9 cellular contexts compared by ENCODE assay signal in genomic region chr1:111591946-111592345, GRCh38. TPM values are rescaled to one million over a fixed set of nuclear protein-coding genes. Genes with fewer than 3 reads are reported as not detected.
DNase-seq lines count a peak whose midpoint lies in the region; ATAC-seq and TF ChIP-seq lines count a peak whose summit lies in the region.
"Had no signal": no experiment of that assay in that cellular context is flagged by ENCODE, and none has a peak within 500 bp of the region (broad histone marks: within the 10 kb centered on the region; RNA-seq: fewer than 3 reads in every experiment).

No MANE protein-coding gene starts in this region.

- H3K4me1 ChIP-seq in KMS-11 (ENCODE audit: low read depth, poor library complexity, severe bottlenecking) (peaks cover 58% of the 10 kb centered on the region), right cardiac atrium (ENCODE audit: control insufficient read depth, insufficient read depth, low read length) (peaks cover 4% of the 10 kb centered on the region), mucosa of descending colon (ENCODE audit: low read depth) (peaks cover 19% of the 10 kb centered on the region)

- H3K36me3 ChIP-seq in KMS-11 (ENCODE audit: insufficient read depth): no peaks in the 10 kb centered on the region
- H3K36me3 ChIP-seq in mucosa of descending colon (ENCODE audit: low read depth): no peaks in the 10 kb centered on the region
- H3K36me3 ChIP-seq: HAP-1 had no signal

- no peak overlapping the region for H3K9ac ChIP-seq in KMS-11

- H3K27me3 Mint-ChIP-seq in activated CD8-positive, alpha-beta T cell treated with anti-CD3 and anti-CD28 coated beads, Interleukin-2, amount 10 ng/mL, durations not matched to agents 7 days and 5 days (ENCODE audit: low read depth): no peaks in the 10 kb centered on the region

- H3K27me3 ChIP-seq in KMS-11 (ENCODE audit: insufficient read depth, low read depth): no peaks in the 10 kb centered on the region
- no peaks in the 10 kb centered on the region for H3K27me3 ChIP-seq in right cardiac atrium (ENCODE audit: control insufficient read depth, insufficient read depth)

- TF ChIP-seq CTCF in KMS-11 (conservative IDR thresholded peaks at IDR 0.05; ENCODE audit: low read depth, low read length) (no peak), mucosa of descending colon (IDR thresholded peaks at IDR 0.05) (no peak)

- peak overlapping the region; percentile 82 for H3K27ac Mint-ChIP-seq in activated CD8-positive, alpha-beta T cell treated with anti-CD3 and anti-CD28 coated beads, Interleukin-2, amount 10 ng/mL, durations not matched to agents 7 days and 5 days
- peak overlapping the region; percentile 96 for H3K27ac Mint-ChIP-seq in stimulated activated effector memory CD8-positive, alpha-beta T cell treated with anti-CD3 and anti-CD28 coated beads, Interleukin-12 subunit alpha, Interleukin-12 subunit beta, amount 100 ng/mL, for 72 hours

- H3K9me3 ChIP-seq in right cardiac atrium (ENCODE audit: control insufficient read depth, low read length) (no peaks in the 10 kb centered on the region), mucosa of descending colon (no peaks in the 10 kb centered on the region)
- H3K9me3 ChIP-seq: HAP-1 had no signal

- H3K9me3 Mint-ChIP-seq in activated CD8-positive, alpha-beta T cell treated with anti-CD3 and anti-CD28 coated beads, Interleukin-2, amount 10 ng/mL, durations not matched to agents 7 days and 5 days (ENCODE audit: insufficient read depth): no peaks in the 10 kb centered on the region
- H3K9me3 Mint-ChIP-seq in stimulated activated effector memory CD8-positive, alpha-beta T cell treated with anti-CD3 and anti-CD28 coated beads, Interleukin-12 subunit alpha, Interleukin-12 subunit beta, amount 100 ng/mL, for 72 hours: no peaks in the 10 kb centered on the region

- POLR2A ChIA-PET in activated CD8-positive, alpha-beta T cell treated with anti-CD3 and anti-CD28 coated beads, Interleukin-2, amount 10 ng/mL, durations not matched to agents 7 days and 5 days (lab: Charles Lee): interaction anchor here (1.0 to 6.5 kb wide), 12 partner anchors 11 to 163 kb away, joined by 3 to 116 read pairs (median 10); partner anchors contain the start of genes DDX20 and RAP1A

- CTCF ChIA-PET in activated CD8-positive, alpha-beta T cell treated with anti-CD3 and anti-CD28 coated beads, Interleukin-2, amount 10 ng/mL, durations not matched to agents 7 days and 5 days (lab: Charles Lee): interaction anchor here (0.7 to 5.1 kb wide), 18 partner anchors 9 to 122 kb away, joined by 3 to 57 read pairs (median 6); partner anchors contain the start of gene RAP1A

- H2AFZ ChIP-seq in KMS-11 (ENCODE audit: low read depth): peak overlapping the region; percentile 64; the same call in 1 of the 2 replicates

- no peak for ATAC-seq in activated CD8-positive, alpha-beta T cell treated with anti-CD3 and anti-CD28 coated beads, Interleukin-2, amount 10 ng/mL, durations not matched to agents 7 days and 5 days
- ATAC-seq in right cardiac atrium (no peak), mucosa of descending colon (no peak)
- no peak for ATAC-seq in stimulated activated effector memory CD8-positive, alpha-beta T cell treated with anti-CD3 and anti-CD28 coated beads, Interleukin-12 subunit alpha, Interleukin-12 subunit beta, amount 100 ng/mL, for 72 hours

- H3K79me2 ChIP-seq in KMS-11 (ENCODE audit: insufficient read depth, low read depth): no peaks in the 10 kb centered on the region

- H3K4me3 ChIP-seq in KMS-11 (IDR thresholded peaks at IDR 0.05; ENCODE audit: insufficient read depth, low read depth, low read length): peak overlapping the region; percentile 26
- H3K4me3 ChIP-seq in right cardiac atrium (ENCODE audit: low read length): no peak overlapping the region
- no peak overlapping the region for H3K4me3 ChIP-seq in mucosa of descending colon
- H3K4me3 ChIP-seq: HAP-1 had no signal

- H3K36me3 Mint-ChIP-seq in activated CD8-positive, alpha-beta T cell treated with anti-CD3 and anti-CD28 coated beads, Interleukin-2, amount 10 ng/mL, durations not matched to agents 7 days and 5 days (ENCODE audit: low read depth): no peaks in the 10 kb centered on the region
- peaks cover 8% of the 10 kb centered on the region for H3K36me3 Mint-ChIP-seq in stimulated activated effector memory CD8-positive, alpha-beta T cell treated with anti-CD3 and anti-CD28 coated beads, Interleukin-12 subunit alpha, Interleukin-12 subunit beta, amount 100 ng/mL, for 72 hours

- H4K20me1 ChIP-seq in KMS-11 (ENCODE audit: insufficient read depth): no peaks in the 10 kb centered on the region

- H3K27ac ChIP-seq in KMS-11 (peak overlapping the region; percentile 77), right cardiac atrium (ENCODE audit: low read length) (peak overlapping the region; percentile 99)

- no peak for DNase-seq in activated CD8-positive, alpha-beta T cell treated with anti-CD3 and anti-CD28 coated beads, Interleukin-2, amount 10 ng/mL, durations not matched to agents 7 days and 5 days
- DNase-seq in right cardiac atrium: no peak
- DNase-seq in stimulated activated effector memory CD8-positive, alpha-beta T cell treated with anti-CD3 and anti-CD28 coated beads, Interleukin-12 subunit alpha, Interleukin-12 subunit beta, amount 100 ng/mL, for 72 hours (ENCODE audit: low spot score in 2 of 2): no peak
- no peak for DNase-seq in central memory CD4-positive, alpha-beta T cell
- no peak for DNase-seq in stimulated activated naive CD4-positive, alpha-beta T cell treated with Interleukin-2 at 50 U/mL for 16 hours (lab: John Stamatoyannopoulos, UW)
- no peak for DNase-seq in mucosa of descending colon
- no peak for DNase-seq in midbrain (lab: John Stamatoyannopoulos, UW)

- intact Hi-C loops in right cardiac atrium (cut with DNase I) (loop anchor here in 1 of 4 donors (5.0 kb wide), 1 partner anchor 75 kb away; no protein-coding TSS in a partner anchor), mucosa of descending colon (cut with DNase I, micrococcal nuclease) (no loop called here)

- H3K4me2 ChIP-seq in KMS-11: peak overlapping the region; percentile 85; the same call in 1 of the 2 replicates

- 30% methylated on average over 5 of the region's 5 CpGs for WGBS in right cardiac atrium

- H3K4me3 Mint-ChIP-seq in activated CD8-positive, alpha-beta T cell treated with anti-CD3 and anti-CD28 coated beads, Interleukin-2, amount 10 ng/mL, durations not matched to agents 7 days and 5 days: no peak overlapping the region
- peak overlapping the region; percentile 7 for H3K4me3 Mint-ChIP-seq in stimulated activated effector memory CD8-positive, alpha-beta T cell treated with anti-CD3 and anti-CD28 coated beads, Interleukin-12 subunit alpha, Interleukin-12 subunit beta, amount 100 ng/mL, for 72 hours

- peaks cover 59% of the 10 kb centered on the region for H3K4me1 Mint-ChIP-seq in activated CD8-positive, alpha-beta T cell treated with anti-CD3 and anti-CD28 coated beads, Interleukin-2, amount 10 ng/mL, durations not matched to agents 7 days and 5 days (ENCODE audit: low read depth)
- peaks cover 59% of the 10 kb centered on the region for H3K4me1 Mint-ChIP-seq in stimulated activated effector memory CD8-positive, alpha-beta T cell treated with anti-CD3 and anti-CD28 coated beads, Interleukin-12 subunit alpha, Interleukin-12 subunit beta, amount 100 ng/mL, for 72 hours

RNA-seq across cellular contexts. Expression of gene RAP1A, which starts 27.6 kb away (rescaled TPM):
- 100 to 1,000 TPM; 132 to 133 TPM for total RNA-seq in activated CD8-positive, alpha-beta T cell treated with anti-CD3 and anti-CD28 coated beads, Interleukin-2, amount 10 ng/mL, durations not matched to agents 7 days and 5 days
- total RNA-seq in right cardiac atrium: 100 to 1,000 TPM; 104 to 128 (median 111) TPM
- 110 TPM for polyA plus RNA-seq in right cardiac atrium
- total RNA-seq in mucosa of descending colon: 100 to 1,000 TPM in 1 of 3 donors, 10 to 100 TPM in 2; 84.4 to 272 (median 95.4) TPM
